In genomic region chr19:35484637-35485036, GRCh38 we compare ENCODE assay signal across 12 cellular contexts. TPM values are rescaled to one million over a fixed set of nuclear protein-coding genes. Genes with fewer than 3 reads are reported as not detected.
DNase-seq lines count a peak whose midpoint lies in the region; ATAC-seq, FAIRE-seq and TF ChIP-seq lines count a peak whose summit lies in the region.
"Had no signal": no experiment of that assay in that cellular context is flagged by ENCODE, and none has a peak within 500 bp of the region (broad histone marks: within the 10 kb centered on the region; RNA-seq: fewer than 3 reads in every experiment).

No MANE protein-coding gene starts in this region.

- TF ChIP-seq CTCF in Loucy (conservative IDR thresholded peaks at IDR 0.05; ENCODE audit: low read length), result no peak

- no peaks in the 10 kb centered on the region for H4K20me1 ChIP-seq in Loucy (ENCODE audit: insufficient read depth, low read length, poor library complexity, severe bottlenecking)

- H3K9ac ChIP-seq in Loucy (ENCODE audit: low read depth, low read length, poor library complexity, severe bottlenecking), result no peak overlapping the region

- peak overlapping the region; percentile 19; the same call in 1 of the 2 replicates for H2AFZ ChIP-seq in Loucy (ENCODE audit: low read length)

- H3K4me3 ChIP-seq in Loucy (ENCODE audit: low read length, poor library complexity, severe bottlenecking), result no peak overlapping the region
- H3K4me3 ChIP-seq: SK-N-MC had no signal

- H3F3A ChIP-seq in Loucy (ENCODE audit: low read depth), result no peaks in the 10 kb centered on the region

- DNase-seq in GM12891 (ENCODE audit: insufficient read length, low spot score) (peak; percentile 53), ACHN (no peak), DMS 273 (lab: John Stamatoyannopoulos, UW; ENCODE audit: unreplicated experiment) (no peak), pons (ENCODE audit: low spot score) (no peak), HuH-7.5 (ENCODE audit: low spot score) (no peak)
- DNase-seq: foreskin fibroblast, H7 had no signal

- H3K27me3 ChIP-seq in Loucy (ENCODE audit: insufficient read depth, low read length, poor library complexity, severe bottlenecking), result no peaks in the 10 kb centered on the region

- H3K9me3 ChIP-seq in Loucy (ENCODE audit: insufficient read depth, low read depth, low read length), result no peaks in the 10 kb centered on the region
- H3K9me3 ChIP-seq: neutrophil had no signal

- no peaks in the 10 kb centered on the region for H3K79me2 ChIP-seq in Loucy (ENCODE audit: insufficient read depth, low read length)

- in situ Hi-C loops in ACHN (cut with HindIII; ENCODE audit: low pct_ligation_motif_present, low pct_unique_long_range_greater_than_20kb, low sequenced_read_pairs), result no loop called here

- peaks cover 5% of the 10 kb centered on the region for H3K4me1 ChIP-seq in Loucy (ENCODE audit: insufficient read depth, low read length, poor library complexity, severe bottlenecking)

- FAIRE-seq in GM12891 (lab: Jason Lieb, UNC), result peak; percentile 91

- no peaks in the 10 kb centered on the region for H3K36me3 ChIP-seq in Loucy (ENCODE audit: insufficient read depth, low read length)
- H3K36me3 ChIP-seq: neutrophil had no signal

- TF ChIP-seq POLR2A in GM12891 (IDR thresholded peaks at IDR 0.05; ENCODE audit: low read depth, low read length), result no peak

- H3K9me2 ChIP-seq in Loucy (replicated peaks; ENCODE audit: low read depth, low read length), result no peaks in the 10 kb centered on the region

- ATAC-seq in GM18873 (IDR thresholded peaks at IDR 0.05; ENCODE audit: low FRiP score, unreplicated experiment), result peak; percentile 53
- peak; percentile 44 for ATAC-seq in HG02588 (IDR thresholded peaks at IDR 0.05; ENCODE audit: unreplicated experiment)

- H3K4me2 ChIP-seq in Loucy (ENCODE audit: low read depth, low read length, poor library complexity, severe bottlenecking), result no peak overlapping the region

TF ChIP-seq in GM12891, 5 proteins besides CTCF, POLR2A, EP300 and RAD21:
- TF ChIP-seq PAX5 (IDR thresholded peaks at IDR 0.05; ENCODE audit: insufficient read depth, low read length, severe bottlenecking), result no peak
- TF ChIP-seq POLR2AphosphoS5 (IDR thresholded peaks at IDR 0.05; ENCODE audit: low read depth, low read length), result no peak
- TF ChIP-seq SPI1 (IDR thresholded peaks at IDR 0.05; ENCODE audit: low read depth, low read length), result no peak
- TF ChIP-seq TAF1 (IDR thresholded peaks at IDR 0.05; ENCODE audit: low read depth, low read length), result no peak
- TF ChIP-seq POU2F2 (IDR thresholded peaks at IDR 0.05; ENCODE audit: low read depth, low read length), result 0 out of 2 replicates have a peak, but pooled peaks have one; percentile 53

RNA-seq across cellular contexts. Expression of gene KRTDAP, which starts 5.6 kb away (rescaled TPM):
- not detected for polyA plus RNA-seq in GM12891 (2012; ENCODE audit: low read depth, missing spikeins)

RNA-seq across cellular contexts. Expression of gene DMKN, which starts 28.8 kb away (rescaled TPM):
- polyA plus RNA-seq in GM12891 (2012; ENCODE audit: low read depth, missing spikeins), result 97.6 TPM

RNA-seq across cellular contexts. Expression of gene FFAR2, which starts 36.6 kb away (rescaled TPM):
- polyA plus RNA-seq in GM12891 (2012; ENCODE audit: low read depth, missing spikeins), result 24.9 TPM

RNA-seq across cellular contexts. Expression of gene SBSN, which starts 43.5 kb away (rescaled TPM):
- polyA plus RNA-seq in GM12891 (2012; ENCODE audit: low read depth, missing spikeins), result 0.74 TPM

RNA-seq across cellular contexts. Expression of gene GAPDHS, which starts 48.6 kb away (rescaled TPM):
- polyA plus RNA-seq in GM12891 (2012; ENCODE audit: low read depth, missing spikeins), result 0.53 TPM
